In the genomic region with DNA sequence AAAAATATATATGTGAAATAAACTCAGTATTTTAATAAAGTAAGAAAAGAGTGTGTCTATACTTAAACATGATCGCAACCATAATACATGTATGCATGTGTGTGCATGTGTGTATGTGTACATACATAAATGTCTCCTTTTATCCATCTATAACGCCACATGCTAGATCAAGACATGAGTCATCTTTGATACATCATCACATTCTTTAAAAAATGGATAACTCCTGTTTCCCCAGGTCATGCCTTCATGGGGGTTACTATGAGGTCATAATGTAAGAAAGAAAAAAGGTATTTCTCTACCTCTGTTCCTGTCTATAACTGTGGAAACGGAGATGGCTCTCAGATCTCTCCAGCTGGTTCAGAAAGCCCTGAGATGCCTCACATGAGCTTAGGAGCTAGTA, we compare ENCODE assay signal across 36 cellular contexts.
"Had no signal": no experiment of that assay in that cellular context is flagged by ENCODE, and none has a peak within 500 bp of the region (broad histone marks: within the 10 kb centered on the region; RNA-seq: fewer than 3 reads in every experiment).

No MANE protein-coding gene starts in this region.

- H3K27me3 ChIP-seq: adrenal gland, body of pancreas, brain microvascular endothelial cell, breast epithelium, cardiac muscle cell had no signal

- H3K36me3 ChIP-seq: adrenal gland, brain microvascular endothelial cell, breast epithelium, cardiac muscle cell had no signal

- ATAC-seq: activated CD8-positive, alpha-beta T cell treated with anti-CD3 and anti-CD28 coated beads for 36 hours; activated naive CD4-positive, alpha-beta T cell treated with anti-CD3 and anti-CD28 coated beads, Interleukin-2, amount 50 U/mL, for 72 hours; activated T-cell treated with anti-CD3 and anti-CD28 coated beads, Interleukin-2, amount 50 U/mL, for 4 hours; activated T-cell treated with anti-CD3 and anti-CD28 coated beads, Interleukin-2, amount 50 U/mL, for 72 hours; activated T-helper 17 cell treated with anti-CD3 and anti-CD28 coated beads, Interleukin-2, amount 50 U/mL, for 72 hours; body of pancreas had no signal

- H3K4me3 ChIP-seq: adrenal gland, body of pancreas, breast epithelium, cardiac muscle cell had no signal

- H3K9me3 ChIP-seq: adrenal gland, body of pancreas, breast epithelium had no signal

- FAIRE-seq: astrocyte, TTC549 had no signal

- DNase-seq: activated B cell treated with CpG ODN at 0.5 μM for 24 hours; activated CD4-positive, alpha-beta memory T cell treated with anti-CD3 and anti-CD28 coated beads for 36 hours; activated CD4-positive, alpha-beta T cell treated with anti-CD3 and anti-CD28 coated beads for 4 hours; activated CD4-positive, alpha-beta T cell treated with anti-CD3 and anti-CD28 coated beads, Interleukin-2, amount 10 ng/mL, durations not matched to agents 24 days and 14 days; activated CD4-positive, alpha-beta T cell treated with anti-CD3 and anti-CD28 coated beads, Interleukin-2, amount 50 U/mL, for 1 hour; activated CD4-positive, alpha-beta T cell treated with anti-CD3 and anti-CD28 coated beads, Interleukin-2, amount 50 U/mL, for 4 hours; activated CD4-positive, CD25-positive, alpha-beta regulatory T cell treated with anti-CD3 and anti-CD28 coated beads, Interleukin-2, amount 50 U/mL, for 72 hours; activated CD8-positive, alpha-beta memory T cell treated with anti-CD3 and anti-CD28 coated beads, Interleukin-2, amount 50 U/mL, for 4 hours; activated CD8-positive, alpha-beta T cell treated with anti-CD3 and anti-CD28 coated beads for 36 hours; activated effector memory CD4-positive, alpha-beta T cell treated with anti-CD3 and anti-CD28 coated beads, Interleukin-2, amount 50 U/mL, for 16 hours; activated gamma-delta T cell treated with Interleukin-2 at 50 U/mL for 16 hours; activated naive CD4-positive, alpha-beta T cell; activated naive CD4-positive, alpha-beta T cell treated with anti-CD3 and anti-CD28 coated beads for 36 hours; activated naive CD4-positive, alpha-beta T cell treated with anti-CD3 and anti-CD28 coated beads, Interleukin-2, amount 50 U/mL, for 16 hours; activated naive CD8-positive, alpha-beta T cell treated with anti-CD3 and anti-CD28 coated beads for 36 hours; activated T-cell treated with anti-CD3 and anti-CD28 coated beads for 4 hours; activated T-cell treated with anti-CD3 and anti-CD28 coated beads, Interleukin-2, amount 50 U/mL, for 1 hour; activated T-cell treated with anti-CD3 and anti-CD28 coated beads, Interleukin-2, amount 50 U/mL, for 4 hours; activated T-cell treated with anti-CD3 and anti-CD28 coated beads, Interleukin-2, amount 50 U/mL, for 72 hours; adrenal gland; amniotic stem cell; aorta; body of pancreas; brain microvascular endothelial cell; caudate nucleus; cerebellar nuclear complex; T-helper 1 cell; T-helper 2 cell; T-helper 9 cell had no signal

- H3K27ac ChIP-seq: adrenal gland, body of pancreas, brain microvascular endothelial cell, breast epithelium, cardiac muscle cell, VCaP had no signal

- H3K4me1 ChIP-seq: adrenal gland, body of pancreas, breast epithelium had no signal
